In genomic region chr15:81914734-81915234, GRCh38 we compare ENCODE assay signal across 11 cellular contexts.
DNase-seq lines count a peak whose midpoint lies in the region; ATAC-seq and TF ChIP-seq lines count a peak whose summit lies in the region.
"Had no signal": no experiment of that assay in that cellular context is flagged by ENCODE, and none has a peak within 500 bp of the region (broad histone marks: within the 10 kb centered on the region; RNA-seq: fewer than 3 reads in every experiment).

No MANE protein-coding gene starts in this region.

- no peak overlapping the region for H3K9ac ChIP-seq in subcutaneous abdominal adipose tissue (ENCODE audit: low read length in 5 of 5)

- no peaks in the 10 kb centered on the region for H3K4me1 Mint-ChIP-seq in immature natural killer cell

- no peak overlapping the region for H3K4me3 Mint-ChIP-seq in immature natural killer cell
- H3K4me3 Mint-ChIP-seq: activated CD4-positive, alpha-beta memory T cell treated with anti-CD3 and anti-CD28 coated beads for 36 hours had no signal

- H3K27ac ChIP-seq in cardiac muscle cell (peak overlapping the region; percentile 62), subcutaneous abdominal adipose tissue (ENCODE audit: low read depth, low read length) (peak overlapping the region; percentile 57)
- H3K27ac ChIP-seq: uterus had no signal

- no peak overlapping the region for H3K4me3 ChIP-seq in cardiac muscle cell
- H3K4me3 ChIP-seq in subcutaneous abdominal adipose tissue (ENCODE audit: low read depth in 1 of 5, low read length in 5 of 5) = no peak overlapping the region
- H3K4me3 ChIP-seq: lung, uterus had no signal

- H3K4me1 ChIP-seq in cardiac muscle cell (ENCODE audit: low read depth) = peaks cover 27% of the 10 kb centered on the region
- peaks cover 0 to 33% (median 25%) of the 10 kb centered on the region in 5 donors for H3K4me1 ChIP-seq in subcutaneous abdominal adipose tissue (ENCODE audit: control insufficient read depth in 5 of 5, insufficient read depth in 5 of 5, low read length in 5 of 5)
- H3K4me1 ChIP-seq: uterus had no signal

- no peak overlapping the region for H3K27ac Mint-ChIP-seq in immature natural killer cell
- H3K27ac Mint-ChIP-seq: activated CD4-positive, alpha-beta memory T cell treated with anti-CD3 and anti-CD28 coated beads for 36 hours had no signal

- DNase-seq in NCI-H2227 (lab: John Stamatoyannopoulos, UW; ENCODE audit: unreplicated experiment) (peak; percentile 28), NCI-H2227 treated with DMSO at 0.1 percent for 48 hours (lab: John Stamatoyannopoulos, UW) (no peak), NCI-H510A (lab: John Stamatoyannopoulos, UW) (peak; percentile 64), cardiac muscle cell (ENCODE audit: low read depth in 1 of 2, low spot score in 1 of 2) (peak; percentile 4 to 47), immature natural killer cell (no peak), D341Med (ENCODE audit: low spot score) (no peak)
- DNase-seq: activated CD4-positive, alpha-beta memory T cell treated with anti-CD3 and anti-CD28 coated beads for 36 hours; uterus had no signal

- no peaks in the 10 kb centered on the region for H3K9me3 ChIP-seq in cardiac muscle cell (ENCODE audit: low read depth)
- H3K9me3 ChIP-seq in subcutaneous abdominal adipose tissue (ENCODE audit: control insufficient read depth in 5 of 5, low read length in 5 of 5) = peaks cover 0 to 11% (median 5%) of the 10 kb centered on the region in 5 donors
- H3K9me3 ChIP-seq: uterus had no signal

- H3K9me3 Mint-ChIP-seq in immature natural killer cell = peaks cover 0 to 7% (median 5%) of the 10 kb centered on the region in 6 donors

- H3K36me3 ChIP-seq in cardiac muscle cell = no peaks in the 10 kb centered on the region
- no peaks in the 10 kb centered on the region for H3K36me3 ChIP-seq in subcutaneous abdominal adipose tissue (ENCODE audit: control insufficient read depth in 5 of 5, insufficient read depth in 5 of 5, low read length in 5 of 5)
- H3K36me3 ChIP-seq: uterus had no signal

- no peak for TF ChIP-seq CTCF in cardiac muscle cell (IDR thresholded peaks at IDR 0.05; ENCODE audit: low read depth, low read length)

- H3K27me3 ChIP-seq in cardiac muscle cell = no peaks in the 10 kb centered on the region
- no peaks in the 10 kb centered on the region for H3K27me3 ChIP-seq in subcutaneous abdominal adipose tissue (ENCODE audit: control insufficient read depth in 5 of 5, insufficient read depth in 4 of 5, low read length in 5 of 5)
- H3K27me3 ChIP-seq: uterus had no signal

- peaks cover 0 to 7% (median 3%) of the 10 kb centered on the region in 3 donors for H3K27me3 Mint-ChIP-seq in immature natural killer cell (ENCODE audit: low read depth in 3 of 3)
- H3K27me3 Mint-ChIP-seq: activated CD4-positive, alpha-beta memory T cell treated with anti-CD3 and anti-CD28 coated beads for 36 hours had no signal

- ATAC-seq in HG03175 (IDR thresholded peaks at IDR 0.05; ENCODE audit: unreplicated experiment) = no peak

- H3K36me3 Mint-ChIP-seq in immature natural killer cell = peaks cover 0 to 5% (median 0%) of the 10 kb centered on the region in 3 donors

Comparison
In these comparisons a context has a peak if more than half of its experiments do, and no peak if none do; other contexts are left out.
1. DNase-seq: peak in NCI-H2227 (single experiment), NCI-H510A (single experiment) and cardiac muscle cell (2 of 2); none in NCI-H2227 treated with DMSO at 0.1 percent for 48 hours (single experiment), immature natural killer cell (0 of 3) and D341Med (single experiment).